Comparison of ENCODE assay signal across 8 cellular contexts in genomic region chr12:32273712-32274111, GRCh38.
DNase-seq lines count a peak whose midpoint lies in the region; ATAC-seq and TF ChIP-seq lines count a peak whose summit lies in the region.

No MANE protein-coding gene starts in this region.

- no peaks in the 10 kb centered on the region for H3K9me3 ChIP-seq in BLaER1

- CTCF ChIA-PET in activated CD8-positive, alpha-beta T cell treated with anti-CD3 and anti-CD28 coated beads for 36 hours (lab: Charles Lee): interaction anchor here (0.9 to 1.5 kb wide), 2 partner anchors 213 to 621 kb away, joined by 3 read pairs; no protein-coding TSS in a partner anchor

- DNase-seq in GM19238 (ENCODE audit: insufficient read length, low spot score): peak; percentile 26
- DNase-seq in activated CD8-positive, alpha-beta T cell treated with anti-CD3 and anti-CD28 coated beads for 36 hours: peak; percentile 80
- DNase-seq in naive thymus-derived CD8-positive, alpha-beta T cell: peak; percentile 33 to 84 (median 58)
- DNase-seq in NCI-H345 treated with DMSO at 0.1 percent for 48 hours (lab: John Stamatoyannopoulos, UW; ENCODE audit: unreplicated experiment): no peak
- no peak for DNase-seq in NCI-H524 (lab: John Stamatoyannopoulos, UW)
- no peak for DNase-seq in DMS79 treated with DMSO at 0.1 percent for 48 hours (lab: John Stamatoyannopoulos, UW)

- no peaks in the 10 kb centered on the region for H3K27me3 Mint-ChIP-seq in activated CD8-positive, alpha-beta T cell treated with anti-CD3 and anti-CD28 coated beads for 36 hours
- H3K27me3 Mint-ChIP-seq in naive thymus-derived CD8-positive, alpha-beta T cell: no peaks in the 10 kb centered on the region

- H3K27ac Mint-ChIP-seq in activated CD8-positive, alpha-beta T cell treated with anti-CD3 and anti-CD28 coated beads for 36 hours: peak overlapping the region; percentile 96
- H3K27ac Mint-ChIP-seq in naive thymus-derived CD8-positive, alpha-beta T cell: peak overlapping the region; percentile 96 to 99 (median 97)

- no peak overlapping the region for H3K4me3 ChIP-seq in BLaER1

- peak overlapping the region; percentile 56 for H3K4me2 ChIP-seq in BLaER1

- peaks cover 36% of the 10 kb centered on the region for H3K4me1 ChIP-seq in BLaER1

- H3K4me3 Mint-ChIP-seq in activated CD8-positive, alpha-beta T cell treated with anti-CD3 and anti-CD28 coated beads for 36 hours: peak overlapping the region; percentile 53
- H3K4me3 Mint-ChIP-seq in naive thymus-derived CD8-positive, alpha-beta T cell: peak overlapping the region; percentile 49 to 81 (median 72)

- H3K9me3 Mint-ChIP-seq in activated CD8-positive, alpha-beta T cell treated with anti-CD3 and anti-CD28 coated beads for 36 hours: no peaks in the 10 kb centered on the region
- H3K9me3 Mint-ChIP-seq in naive thymus-derived CD8-positive, alpha-beta T cell: peaks cover 0 to 1% (median 0%) of the 10 kb centered on the region in 9 donors

- H3K36me3 Mint-ChIP-seq in activated CD8-positive, alpha-beta T cell treated with anti-CD3 and anti-CD28 coated beads for 36 hours (ENCODE audit: low read depth): no peaks in the 10 kb centered on the region
- H3K36me3 Mint-ChIP-seq in naive thymus-derived CD8-positive, alpha-beta T cell: no peaks in the 10 kb centered on the region

- H3K4me1 Mint-ChIP-seq in activated CD8-positive, alpha-beta T cell treated with anti-CD3 and anti-CD28 coated beads for 36 hours (ENCODE audit: low read depth): peaks cover 21% of the 10 kb centered on the region
- H3K4me1 Mint-ChIP-seq in naive thymus-derived CD8-positive, alpha-beta T cell: peaks cover 11 to 33% (median 19%) of the 10 kb centered on the region in 4 donors

- peak overlapping the region; percentile 54 for H3K27ac ChIP-seq in BLaER1

- POLR2A ChIA-PET in activated CD8-positive, alpha-beta T cell treated with anti-CD3 and anti-CD28 coated beads for 36 hours (lab: Charles Lee): no interaction called here
- POLR2A ChIA-PET in naive thymus-derived CD8-positive, alpha-beta T cell (lab: Charles Lee): interaction anchor here (0.5 to 1.5 kb wide), 9 partner anchors 8 to 1748 kb away, joined by 3 to 9 read pairs (median 3); partner anchors contain the start of genes AMN1 and RESF1

- peak; percentile 83 for ATAC-seq in HG03159 (IDR thresholded peaks at IDR 0.05; ENCODE audit: unreplicated experiment)
- ATAC-seq in activated CD8-positive, alpha-beta T cell treated with anti-CD3 and anti-CD28 coated beads for 36 hours: peak; percentile 99
- peak; percentile 99 for ATAC-seq in naive thymus-derived CD8-positive, alpha-beta T cell

- no peak overlapping the region for H3K9ac ChIP-seq in BLaER1

- intact Hi-C loops in activated CD8-positive, alpha-beta T cell treated with anti-CD3 and anti-CD28 coated beads for 36 hours (cut with micrococcal nuclease): no loop called here

- peaks cover 7% of the 10 kb centered on the region; the same call in 1 of the 2 replicates for H3K36me3 ChIP-seq in BLaER1

- H4K20me1 ChIP-seq in BLaER1: no peaks in the 10 kb centered on the region

- no peaks in the 10 kb centered on the region for H3K27me3 ChIP-seq in BLaER1

- no peak for TF ChIP-seq CTCF in activated CD8-positive, alpha-beta T cell treated with anti-CD3 and anti-CD28 coated beads for 36 hours (IDR thresholded peaks at IDR 0.05)

Comparison
In these comparisons a context has a peak if more than half of its experiments do, and no peak if none do; other contexts are left out.
1. DNase-seq: peak in GM19238 (single experiment), activated CD8-positive, alpha-beta T cell treated with anti-CD3 and anti-CD28 coated beads for 36 hours (single experiment) and naive thymus-derived CD8-positive, alpha-beta T cell (10 of 10); none in NCI-H345 treated with DMSO at 0.1 percent for 48 hours (single experiment), NCI-H524 (0 of 2) and DMS79 treated with DMSO at 0.1 percent for 48 hours (single experiment).
2. Peak in every context shown above with its lines, with median percentiles within 50 percentile points of each other: ATAC-seq.